ENCODE assay signal across 17 cellular contexts in genomic region chrX:38661561-38661960, GRCh38.
DNase-seq lines count a peak whose midpoint lies in the region; ATAC-seq lines count a peak whose summit lies in the region.
"Had no signal": no experiment of that assay in that cellular context is flagged by ENCODE, and none has a peak within 500 bp of the region (broad histone marks: within the 10 kb centered on the region; RNA-seq: fewer than 3 reads in every experiment).

No MANE protein-coding gene starts in this region.

- H3K27ac ChIP-seq in substantia nigra (ENCODE audit: low read depth, low read length, poor library complexity, severe bottlenecking): no peak overlapping the region
- H3K27ac ChIP-seq: BLaER1 treated with 17β-estradiol and CSF1 and Interleukin-3, amounts not matched to agents 10 nM and 100 nM; Peyer's patch had no signal

- peaks cover 37% of the 10 kb centered on the region for H3K27me3 Mint-ChIP-seq in activated T-cell treated with anti-CD3 and anti-CD28 coated beads, Interleukin-2, amount 50 U/mL, for 72 hours (ENCODE audit: low read depth)
- H3K27me3 Mint-ChIP-seq: T-helper 17 cell had no signal

- DNase-seq in activated T-cell treated with anti-CD3 and anti-CD28 coated beads, Interleukin-2, amount 50 U/mL, for 72 hours: peak; percentile 4 to 19
- DNase-seq in activated T-cell treated with anti-CD3 and anti-CD28 coated beads, Interleukin-2, amount 50 U/mL, for 1 hour: no peak
- peak in 1 of 2 donors; percentile 50 for DNase-seq in stimulated activated effector memory CD8-positive, alpha-beta T cell treated with anti-CD3 and anti-CD28 coated beads, Interleukin-12 subunit alpha, Interleukin-12 subunit beta, amount 100 ng/mL, for 72 hours (ENCODE audit: low spot score in 2 of 2)
- no peak for DNase-seq in substantia nigra (lab: John Stamatoyannopoulos, UW)
- DNase-seq in DMS79 treated with DMSO at 0.1 percent for 48 hours (lab: John Stamatoyannopoulos, UW): no peak
- no peak for DNase-seq in NCI-H1694 treated with DMSO at 0.1 percent for 48 hours (lab: John Stamatoyannopoulos, UW)
- DNase-seq: EL, NCI-H1092, NCI-H345, NCI-H748 treated with DMSO at 0.1 percent for 48 hours, Peyer's patch, SHP77, T-helper 17 cell had no signal

- no peak overlapping the region for H3K27ac Mint-ChIP-seq in activated T-cell treated with anti-CD3 and anti-CD28 coated beads, Interleukin-2, amount 50 U/mL, for 72 hours
- H3K27ac Mint-ChIP-seq in stimulated activated effector memory CD8-positive, alpha-beta T cell treated with anti-CD3 and anti-CD28 coated beads, Interleukin-12 subunit alpha, Interleukin-12 subunit beta, amount 100 ng/mL, for 72 hours: no peak overlapping the region
- H3K27ac Mint-ChIP-seq: T-helper 17 cell had no signal

- no peaks in the 10 kb centered on the region for H3K36me3 Mint-ChIP-seq in activated T-cell treated with anti-CD3 and anti-CD28 coated beads, Interleukin-2, amount 50 U/mL, for 72 hours (ENCODE audit: insufficient read depth in 2 of 2)
- H3K36me3 Mint-ChIP-seq in stimulated activated effector memory CD8-positive, alpha-beta T cell treated with anti-CD3 and anti-CD28 coated beads, Interleukin-12 subunit alpha, Interleukin-12 subunit beta, amount 100 ng/mL, for 72 hours: no peaks in the 10 kb centered on the region

- H3K4me1 Mint-ChIP-seq in activated T-cell treated with anti-CD3 and anti-CD28 coated beads, Interleukin-2, amount 50 U/mL, for 72 hours (ENCODE audit: low read depth): no peaks in the 10 kb centered on the region
- H3K4me1 Mint-ChIP-seq in stimulated activated effector memory CD8-positive, alpha-beta T cell treated with anti-CD3 and anti-CD28 coated beads, Interleukin-12 subunit alpha, Interleukin-12 subunit beta, amount 100 ng/mL, for 72 hours: peaks cover 5% of the 10 kb centered on the region
- H3K4me1 Mint-ChIP-seq: T-helper 17 cell had no signal

- H3K9me3 Mint-ChIP-seq in activated T-cell treated with anti-CD3 and anti-CD28 coated beads, Interleukin-2, amount 50 U/mL, for 72 hours: no peaks in the 10 kb centered on the region
- no peaks in the 10 kb centered on the region for H3K9me3 Mint-ChIP-seq in stimulated activated effector memory CD8-positive, alpha-beta T cell treated with anti-CD3 and anti-CD28 coated beads, Interleukin-12 subunit alpha, Interleukin-12 subunit beta, amount 100 ng/mL, for 72 hours

- peak; percentile 84 to 89 for ATAC-seq in activated T-cell treated with anti-CD3 and anti-CD28 coated beads, Interleukin-2, amount 50 U/mL, for 72 hours (replicated peaks in 1 of 2)
- ATAC-seq in GM21717 (IDR thresholded peaks at IDR 0.05; ENCODE audit: unreplicated experiment): peak; percentile 43
- ATAC-seq in HG03520 (IDR thresholded peaks at IDR 0.05; ENCODE audit: unreplicated experiment): peak; percentile 43
- peak; percentile 90 for ATAC-seq in stimulated activated effector memory CD8-positive, alpha-beta T cell treated with anti-CD3 and anti-CD28 coated beads, Interleukin-12 subunit alpha, Interleukin-12 subunit beta, amount 100 ng/mL, for 72 hours
- ATAC-seq: HCT116, T-helper 17 cell had no signal

- no peak overlapping the region for H3K4me3 Mint-ChIP-seq in activated T-cell treated with anti-CD3 and anti-CD28 coated beads, Interleukin-2, amount 50 U/mL, for 72 hours
- H3K4me3 Mint-ChIP-seq in stimulated activated effector memory CD8-positive, alpha-beta T cell treated with anti-CD3 and anti-CD28 coated beads, Interleukin-12 subunit alpha, Interleukin-12 subunit beta, amount 100 ng/mL, for 72 hours: no peak overlapping the region
- H3K4me3 Mint-ChIP-seq: T-helper 17 cell had no signal

Comparison
In these comparisons a context has a peak if more than half of its experiments do, and no peak if none do; other contexts are left out.
1. DNase-seq: peak in activated T-cell treated with anti-CD3 and anti-CD28 coated beads, Interleukin-2, amount 50 U/mL, for 72 hours (2 of 2); none in activated T-cell treated with anti-CD3 and anti-CD28 coated beads, Interleukin-2, amount 50 U/mL, for 1 hour (single experiment), substantia nigra (0 of 49), DMS79 treated with DMSO at 0.1 percent for 48 hours (single experiment) and NCI-H1694 treated with DMSO at 0.1 percent for 48 hours (single experiment).
2. Peak in every context shown above with its lines, with median percentiles within 50 percentile points of each other: ATAC-seq.